In genomic region chr1:203072002-203072607, GRCh38 we compare ENCODE assay signal across 20 cellular contexts. TPM values are rescaled to one million over a fixed set of nuclear protein-coding genes. Genes with fewer than 3 reads are reported as not detected.
"Had no signal": no experiment of that assay in that cellular context is flagged by ENCODE, and none has a peak within 500 bp of the region (broad histone marks: within the 10 kb centered on the region; RNA-seq: fewer than 3 reads in every experiment).

No MANE protein-coding gene starts in this region.

- H3K4me3 Mint-ChIP-seq: activated CD4-positive, alpha-beta T cell treated with anti-CD3 and anti-CD28 coated beads, Interleukin-2, amount 10 ng/mL, durations not matched to agents 24 days and 14 days; activated CD8-positive, alpha-beta T cell treated with anti-CD3 and anti-CD28 coated beads for 36 hours; activated naive CD4-positive, alpha-beta T cell treated with anti-CD3 and anti-CD28 coated beads, Interleukin-2, amount 50 U/mL, for 24 hours; activated T-cell treated with anti-CD3 and anti-CD28 coated beads, Interleukin-2, amount 50 U/mL, for 24 hours; natural killer cell; stimulated activated naive CD8-positive, alpha-beta T cell treated with anti-CD3 and anti-CD28 coated beads, Interleukin-15, Interleukin-2, amounts not matched to agents 100 ng/mL and 50 ng/mL, for 24 hours; T-helper 1 cell treated with Interleukin-12 subunit alpha and Interleukin-12 subunit beta and Interleukin-4 antibody, amounts not matched to agents 30 μg/mL and 1 μg/mL, for 36 hours had no signal

- H3K36me3 Mint-ChIP-seq: activated naive CD4-positive, alpha-beta T cell treated with anti-CD3 and anti-CD28 coated beads, Interleukin-2, amount 50 U/mL, for 24 hours; natural killer cell had no signal

- H3K27ac Mint-ChIP-seq: activated CD4-positive, alpha-beta T cell treated with anti-CD3 and anti-CD28 coated beads, Interleukin-2, amount 10 ng/mL, durations not matched to agents 24 days and 14 days; activated CD8-positive, alpha-beta T cell treated with anti-CD3 and anti-CD28 coated beads for 36 hours; activated naive CD4-positive, alpha-beta T cell treated with anti-CD3 and anti-CD28 coated beads, Interleukin-2, amount 50 U/mL, for 24 hours; activated T-cell treated with anti-CD3 and anti-CD28 coated beads, Interleukin-2, amount 50 U/mL, for 24 hours; activated T-helper 2 cell treated with anti-CD3 and anti-CD28 coated beads, Interferon-gamma antibody, Interleukin-2, Interleukin-4, amounts not matched to agents 10 μg/mL and 5 μg/mL and 100 μg/mL, durations not matched to agents 14 hours and 24 hours and 36 hours; natural killer cell; stimulated activated naive CD8-positive, alpha-beta T cell treated with anti-CD3 and anti-CD28 coated beads, Interleukin-15, Interleukin-2, amounts not matched to agents 100 ng/mL and 50 ng/mL, for 24 hours; T-helper 1 cell treated with Interleukin-12 subunit alpha and Interleukin-12 subunit beta and Interleukin-4 antibody, amounts not matched to agents 30 μg/mL and 1 μg/mL, for 36 hours had no signal

- H3K4me3 ChIP-seq: hepatocyte, suprapubic skin had no signal

- H3K9me3 Mint-ChIP-seq: activated CD4-positive, alpha-beta T cell treated with anti-CD3 and anti-CD28 coated beads, Interleukin-2, amount 10 ng/mL, durations not matched to agents 24 days and 14 days; activated CD8-positive, alpha-beta T cell treated with anti-CD3 and anti-CD28 coated beads for 36 hours; activated naive CD4-positive, alpha-beta T cell treated with anti-CD3 and anti-CD28 coated beads, Interleukin-2, amount 50 U/mL, for 24 hours; activated T-cell treated with anti-CD3 and anti-CD28 coated beads, Interleukin-2, amount 50 U/mL, for 24 hours; activated T-helper 2 cell treated with anti-CD3 and anti-CD28 coated beads, Interferon-gamma antibody, Interleukin-2, Interleukin-4, amounts not matched to agents 10 μg/mL and 5 μg/mL and 100 μg/mL, durations not matched to agents 14 hours and 24 hours and 36 hours; natural killer cell; stimulated activated naive CD8-positive, alpha-beta T cell treated with anti-CD3 and anti-CD28 coated beads, Interleukin-15, Interleukin-2, amounts not matched to agents 100 ng/mL and 50 ng/mL, for 24 hours; T-helper 1 cell treated with Interleukin-12 subunit alpha and Interleukin-12 subunit beta and Interleukin-4 antibody, amounts not matched to agents 30 μg/mL and 1 μg/mL, for 36 hours had no signal

- H3K9me3 ChIP-seq: suprapubic skin had no signal

- DNase-seq: activated CD4-positive, alpha-beta T cell treated with anti-CD3 and anti-CD28 coated beads, Interleukin-2, amount 10 ng/mL, durations not matched to agents 24 days and 14 days; activated CD8-positive, alpha-beta T cell treated with anti-CD3 and anti-CD28 coated beads for 36 hours; activated T-cell treated with anti-CD3 and anti-CD28 coated beads, Interleukin-2, amount 50 U/mL, for 24 hours; cerebellar nuclear complex; cortex of kidney; left cardiac atrium; mesenchymal stem cell; natural killer cell; stimulated activated CD4-positive, alpha-beta T cell treated with anti-CD3 and anti-CD28 coated beads, Interleukin-12 subunit alpha, Interleukin-12 subunit beta, amount 100 ng/mL, for 4 hours; trophoblast cell had no signal

- H3K36me3 ChIP-seq: suprapubic skin had no signal

RNA-seq across cellular contexts. Expression of gene MYOG, which starts 13.7 kb away (rescaled TPM):
- total RNA-seq: activated CD4-positive, alpha-beta T cell treated with anti-CD3 and anti-CD28 coated beads, Interleukin-2, amount 10 ng/mL, durations not matched to agents 24 days and 14 days; activated CD8-positive, alpha-beta T cell treated with anti-CD3 and anti-CD28 coated beads for 36 hours; activated T-helper 2 cell treated with anti-CD3 and anti-CD28 coated beads, Interferon-gamma antibody, Interleukin-2, Interleukin-4, amounts not matched to agents 10 μg/mL and 5 μg/mL and 100 μg/mL, durations not matched to agents 14 hours and 24 hours and 36 hours; astrocyte; bronchial epithelial cell; esophagus mucosa; hepatocyte; left cardiac atrium; lower leg skin; natural killer cell; suprapubic skin had no signal
- polyA plus RNA-seq: hepatocyte had no signal

RNA-seq across cellular contexts. Expression of gene ADORA1, which starts 55.4 kb away (rescaled TPM):
- total RNA-seq: activated CD4-positive, alpha-beta T cell treated with anti-CD3 and anti-CD28 coated beads, Interleukin-2, amount 10 ng/mL, durations not matched to agents 24 days and 14 days; activated CD8-positive, alpha-beta T cell treated with anti-CD3 and anti-CD28 coated beads for 36 hours; activated T-helper 2 cell treated with anti-CD3 and anti-CD28 coated beads, Interferon-gamma antibody, Interleukin-2, Interleukin-4, amounts not matched to agents 10 μg/mL and 5 μg/mL and 100 μg/mL, durations not matched to agents 14 hours and 24 hours and 36 hours; natural killer cell had no signal
